ENCODE assay signal across 14 cellular contexts in the genomic region with DNA sequence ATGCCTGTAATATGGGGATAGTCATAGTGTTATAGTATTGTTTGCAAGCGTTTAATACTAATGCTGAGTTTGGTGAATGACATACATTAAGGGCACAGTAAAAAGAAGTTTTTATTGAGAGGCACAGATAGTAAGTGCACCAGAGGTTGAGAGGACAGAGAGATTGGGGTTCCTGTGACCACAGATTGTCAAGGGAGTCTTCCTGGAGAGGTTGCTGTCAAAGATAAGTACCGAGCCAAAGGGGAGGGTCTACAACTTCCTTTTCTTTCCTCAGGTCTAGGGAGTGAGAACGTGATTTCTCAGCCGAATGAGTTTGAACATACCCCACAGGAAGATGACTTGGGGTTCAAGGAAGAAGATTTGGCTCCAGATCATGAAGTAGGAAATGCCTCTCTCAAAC. TPM values are rescaled to one million over a fixed set of nuclear protein-coding genes. Genes with fewer than 3 reads are reported as not detected.
DNase-seq lines count a peak whose midpoint lies in the region; ATAC-seq, FAIRE-seq and TF ChIP-seq lines count a peak whose summit lies in the region.
"Had no signal": no experiment of that assay in that cellular context is flagged by ENCODE, and none has a peak within 500 bp of the region (broad histone marks: within the 10 kb centered on the region; RNA-seq: fewer than 3 reads in every experiment).

No MANE protein-coding gene starts in this region.

- H3K9me3 Mint-ChIP-seq in activated naive CD4-positive, alpha-beta T cell treated with anti-CD3 and anti-CD28 coated beads for 36 hours: no peaks in the 10 kb centered on the region
- H3K9me3 Mint-ChIP-seq in central memory CD8-positive, alpha-beta T cell: no peaks in the 10 kb centered on the region
- H3K9me3 Mint-ChIP-seq in stimulated activated memory B cell treated with anti-CD40 and anti-IgM and Interleukin-4, amounts not matched to agents 10 μg/mL and 1 μg/mL and 100 μg/mL, for 72 hours: no peaks in the 10 kb centered on the region

- FAIRE-seq in GM19239 (lab: Jason Lieb, UNC): no peak

- H3K4me3 Mint-ChIP-seq in activated naive CD4-positive, alpha-beta T cell treated with anti-CD3 and anti-CD28 coated beads for 36 hours: peak overlapping the region; percentile 94
- H3K4me3 Mint-ChIP-seq in central memory CD8-positive, alpha-beta T cell: peak overlapping the region; percentile 81
- H3K4me3 Mint-ChIP-seq in stimulated activated memory B cell treated with anti-CD40 and anti-IgM and Interleukin-4, amounts not matched to agents 10 μg/mL and 1 μg/mL and 100 μg/mL, for 72 hours: peak overlapping the region; percentile 84

- peak overlapping the region; percentile 96 for H3K27ac ChIP-seq in RWPE1

- H3K36me3 Mint-ChIP-seq in activated naive CD4-positive, alpha-beta T cell treated with anti-CD3 and anti-CD28 coated beads for 36 hours (ENCODE audit: low read depth): peaks cover 11% of the 10 kb centered on the region
- peaks cover 10% of the 10 kb centered on the region for H3K36me3 Mint-ChIP-seq in central memory CD8-positive, alpha-beta T cell (ENCODE audit: insufficient read depth)
- peaks cover 13% of the 10 kb centered on the region for H3K36me3 Mint-ChIP-seq in stimulated activated memory B cell treated with anti-CD40 and anti-IgM and Interleukin-4, amounts not matched to agents 10 μg/mL and 1 μg/mL and 100 μg/mL, for 72 hours

- H3K4me1 Mint-ChIP-seq in activated naive CD4-positive, alpha-beta T cell treated with anti-CD3 and anti-CD28 coated beads for 36 hours (ENCODE audit: low read depth): peaks cover 40% of the 10 kb centered on the region
- H3K4me1 Mint-ChIP-seq in central memory CD8-positive, alpha-beta T cell: peaks cover 50% of the 10 kb centered on the region
- peaks cover 63% of the 10 kb centered on the region for H3K4me1 Mint-ChIP-seq in stimulated activated memory B cell treated with anti-CD40 and anti-IgM and Interleukin-4, amounts not matched to agents 10 μg/mL and 1 μg/mL and 100 μg/mL, for 72 hours

- POLR2A ChIA-PET in RWPE1 (lab: Yijun Ruan, JAX; ENCODE audit: low non-redundant PET): no interaction called here

- ATAC-seq in central memory CD8-positive, alpha-beta T cell (replicated peaks; ENCODE audit: extremely low read depth, poor library complexity, severe bottlenecking): no peak
- ATAC-seq in stimulated activated memory B cell treated with anti-CD40 and anti-IgM and Interleukin-4, amounts not matched to agents 10 μg/mL and 1 μg/mL and 100 μg/mL, for 72 hours: no peak
- ATAC-seq in HG02840 (IDR thresholded peaks at IDR 0.05; ENCODE audit: low FRiP score, unreplicated experiment): no peak

- H3K27ac Mint-ChIP-seq in activated naive CD4-positive, alpha-beta T cell treated with anti-CD3 and anti-CD28 coated beads for 36 hours: no peak overlapping the region
- H3K27ac Mint-ChIP-seq in central memory CD8-positive, alpha-beta T cell (ENCODE audit: low read depth): no peak overlapping the region
- no peak overlapping the region for H3K27ac Mint-ChIP-seq in stimulated activated memory B cell treated with anti-CD40 and anti-IgM and Interleukin-4, amounts not matched to agents 10 μg/mL and 1 μg/mL and 100 μg/mL, for 72 hours

- no peaks in the 10 kb centered on the region for H3K27me3 Mint-ChIP-seq in activated naive CD4-positive, alpha-beta T cell treated with anti-CD3 and anti-CD28 coated beads for 36 hours (ENCODE audit: low read depth)
- no peaks in the 10 kb centered on the region for H3K27me3 Mint-ChIP-seq in central memory CD8-positive, alpha-beta T cell
- no peaks in the 10 kb centered on the region for H3K27me3 Mint-ChIP-seq in stimulated activated memory B cell treated with anti-CD40 and anti-IgM and Interleukin-4, amounts not matched to agents 10 μg/mL and 1 μg/mL and 100 μg/mL, for 72 hours

- CTCF ChIA-PET in activated naive CD4-positive, alpha-beta T cell treated with anti-CD3 and anti-CD28 coated beads for 36 hours (lab: Charles Lee): interaction anchor here (1.4 to 5.2 kb wide), 2 partner anchors 13 to 14 kb away, joined by 3 to 30 read pairs; a partner anchor contains a TSS
- CTCF ChIA-PET in RWPE1 (lab: Yijun Ruan, JAX): no interaction called here

- DNase-seq in activated naive CD4-positive, alpha-beta T cell treated with anti-CD3 and anti-CD28 coated beads for 36 hours: no peak
- DNase-seq in activated naive CD4-positive, alpha-beta T cell treated with anti-CD3 and anti-CD28 coated beads, Interleukin-2, amount 50 U/mL, for 16 hours: no peak
- DNase-seq in RWPE1 (ENCODE audit: low spot score) (no peak), GM19239 (ENCODE audit: insufficient read length, low spot score) (no peak), NCI-H69 (lab: John Stamatoyannopoulos, UW) (no peak)
- DNase-seq in central memory CD8-positive, alpha-beta T cell (ENCODE audit: low spot score in 2 of 2): no peak
- DNase-seq: NCI-H2081 treated with DMSO at 0.1 percent for 48 hours had no signal

- intact Hi-C loops in activated naive CD4-positive, alpha-beta T cell treated with anti-CD3 and anti-CD28 coated beads for 36 hours (cut with micrococcal nuclease): no loop called here

- no peak for TF ChIP-seq CTCF in RWPE1 (conservative IDR thresholded peaks at IDR 0.05; ENCODE audit: low read depth)

RNA-seq across cellular contexts. Expression of a gene that starts 1.8 kb away (rescaled TPM):
- total RNA-seq in activated naive CD4-positive, alpha-beta T cell treated with anti-CD3 and anti-CD28 coated beads for 36 hours: 1 to 10 TPM; 5.3 to 6.0 TPM

RNA-seq across cellular contexts. Expression of a gene that starts 10.3 kb away (rescaled TPM):
- total RNA-seq in activated naive CD4-positive, alpha-beta T cell treated with anti-CD3 and anti-CD28 coated beads for 36 hours: 1 to 10 TPM; 3.4 to 4.7 TPM

RNA-seq across cellular contexts. Expression of a gene that starts 14.7 kb away (rescaled TPM):
- total RNA-seq in activated naive CD4-positive, alpha-beta T cell treated with anti-CD3 and anti-CD28 coated beads for 36 hours: 100 to 1,000 TPM; 133 to 134 TPM

RNA-seq across cellular contexts. Expression of a gene that starts 22.5 kb away (rescaled TPM):
- total RNA-seq in activated naive CD4-positive, alpha-beta T cell treated with anti-CD3 and anti-CD28 coated beads for 36 hours: under 1 TPM; 0.67 to 0.86 TPM
- total RNA-seq: cardiac muscle cell; epithelial cell of proximal tubule; lung microvascular endothelial cell; posterior vena cava; T-helper 2 cell treated with Interferon-gamma antibody and Interleukin-4, amounts not matched to agents 100 ng/mL and 5 ng/mL, for 36 hours had no signal

RNA-seq across cellular contexts. Expression of a gene that starts 26.8 kb away (rescaled TPM):
- total RNA-seq in activated naive CD4-positive, alpha-beta T cell treated with anti-CD3 and anti-CD28 coated beads for 36 hours: 10 to 100 TPM; 36.6 to 38.4 TPM
